ENCODE assay signal across 28 cellular contexts in the genomic region with DNA sequence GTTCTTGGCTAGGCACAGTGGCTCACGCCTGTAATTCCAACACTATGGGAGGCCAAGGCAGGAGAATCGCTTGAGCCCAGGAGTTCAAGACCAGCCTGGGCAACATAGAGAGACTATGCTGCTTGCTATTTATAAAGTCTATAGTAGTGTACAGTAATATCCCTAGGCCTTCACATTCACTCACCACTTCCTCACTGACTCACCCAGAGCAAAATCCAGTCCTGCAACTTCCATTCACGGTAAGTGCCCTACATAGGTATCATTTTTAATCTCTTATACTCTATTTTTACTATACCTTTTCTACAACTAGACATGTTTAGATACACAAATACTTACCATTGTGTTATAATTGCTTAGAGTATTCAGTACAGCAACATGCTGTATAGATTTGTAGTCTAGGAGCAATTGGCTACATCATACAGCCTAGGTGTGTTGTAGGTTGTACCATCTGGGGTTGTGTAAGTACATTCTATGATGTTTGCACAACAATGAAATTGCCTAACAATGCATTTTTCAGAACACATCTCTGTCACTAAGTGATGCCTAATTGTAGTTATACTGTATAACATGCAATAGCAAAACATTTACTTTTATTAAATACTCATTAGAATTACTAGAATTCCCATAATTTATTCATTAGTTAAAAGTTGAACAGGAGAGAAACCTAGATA. TPM values are rescaled to one million over a fixed set of nuclear protein-coding genes. Genes with fewer than 3 reads are reported as not detected.
DNase-seq lines count a peak whose midpoint lies in the region; ATAC-seq, FAIRE-seq and TF ChIP-seq lines count a peak whose summit lies in the region.
"Had no signal": no experiment of that assay in that cellular context is flagged by ENCODE, and none has a peak within 500 bp of the region (broad histone marks: within the 10 kb centered on the region; RNA-seq: fewer than 3 reads in every experiment).

No MANE protein-coding gene starts in this region.

- no peak for DNase-seq in activated CD8-positive, alpha-beta memory T cell treated with anti-CD3 and anti-CD28 coated beads, Interleukin-2, amount 10 ng/mL, durations not matched to agents 7 days and 5 days
- no peak for DNase-seq in activated CD8-positive, alpha-beta memory T cell treated with anti-CD3 and anti-CD28 coated beads, Interleukin-2, amount 50 U/mL, for 48 hours
- peak; percentile 20 for DNase-seq in MV-4-11 (lab: John Stamatoyannopoulos, UW)
- peak; percentile 94 for DNase-seq in bronchial epithelial cell (ENCODE audit: low read depth)
- DNase-seq in stimulated activated effector memory CD8-positive, alpha-beta T cell treated with anti-CD3 and anti-CD28 coated beads, Interleukin-12 subunit alpha, Interleukin-12 subunit beta, amount 100 ng/mL, for 72 hours (ENCODE audit: low spot score in 2 of 2), result no peak
- DNase-seq in NCI-H2081 (lab: John Stamatoyannopoulos, UW), result no peak
- no peak for DNase-seq in foreskin melanocyte
- DNase-seq: activated CD4-positive, alpha-beta T cell treated with anti-CD3 and anti-CD28 coated beads, Interleukin-2, amount 10 ng/mL, durations not matched to agents 24 days and 14 days; CD8-positive, alpha-beta memory T cell; cerebellar nuclear complex; DMS153; GF-D8; left lung; naive B cell; NCI-H1417; NCI-H2081 treated with DMSO at 0.1 percent for 48 hours; NCI-H446; OCI-M1; SHP77 treated with DMSO at 0.1 percent for 48 hours; T-cell; upper lobe of left lung had no signal

- no peak overlapping the region for H3K4me3 Mint-ChIP-seq in activated CD8-positive, alpha-beta memory T cell treated with anti-CD3 and anti-CD28 coated beads, Interleukin-2, amount 10 ng/mL, durations not matched to agents 7 days and 5 days
- H3K4me3 Mint-ChIP-seq in stimulated activated effector memory CD8-positive, alpha-beta T cell treated with anti-CD3 and anti-CD28 coated beads, Interleukin-12 subunit alpha, Interleukin-12 subunit beta, amount 100 ng/mL, for 72 hours, result no peak overlapping the region
- H3K4me3 Mint-ChIP-seq: activated CD4-positive, alpha-beta T cell treated with anti-CD3 and anti-CD28 coated beads, Interleukin-2, amount 10 ng/mL, durations not matched to agents 24 days and 14 days; activated naive CD8-positive, alpha-beta T cell; activated T-helper 1 cell treated with anti-CD3 and anti-CD28 coated beads, Interleukin-12 subunit alpha, Interleukin-12 subunit beta, Interleukin-2, Interleukin-4 antibody, amounts not matched to agents 30 ng/mL and 10 ng/mL and 1 ng/mL, durations not matched to agents 14 hours and 24 hours and 36 hours; CD8-positive, alpha-beta memory T cell; naive B cell; T-cell had no signal

- CTCF ChIA-PET in activated CD8-positive, alpha-beta memory T cell treated with anti-CD3 and anti-CD28 coated beads, Interleukin-2, amount 10 ng/mL, durations not matched to agents 7 days and 5 days (lab: Charles Lee), result no interaction called here

- no peaks in the 10 kb centered on the region for H3K27me3 Mint-ChIP-seq in activated CD8-positive, alpha-beta memory T cell treated with anti-CD3 and anti-CD28 coated beads, Interleukin-2, amount 10 ng/mL, durations not matched to agents 7 days and 5 days
- H3K27me3 Mint-ChIP-seq: activated CD4-positive, alpha-beta T cell treated with anti-CD3 and anti-CD28 coated beads, Interleukin-2, amount 10 ng/mL, durations not matched to agents 24 days and 14 days; activated naive CD8-positive, alpha-beta T cell; CD8-positive, alpha-beta memory T cell; naive B cell; T-cell had no signal

- H3K4me3 ChIP-seq in bronchial epithelial cell (ENCODE audit: low read depth, low read length), result no peak overlapping the region
- H3K4me3 ChIP-seq: left lung, prostate gland, upper lobe of left lung had no signal

- peaks cover 11% of the 10 kb centered on the region for H3K9me3 Mint-ChIP-seq in activated CD8-positive, alpha-beta memory T cell treated with anti-CD3 and anti-CD28 coated beads, Interleukin-2, amount 10 ng/mL, durations not matched to agents 7 days and 5 days (ENCODE audit: low read depth)
- peaks cover 11% of the 10 kb centered on the region for H3K9me3 Mint-ChIP-seq in stimulated activated effector memory CD8-positive, alpha-beta T cell treated with anti-CD3 and anti-CD28 coated beads, Interleukin-12 subunit alpha, Interleukin-12 subunit beta, amount 100 ng/mL, for 72 hours

- peak; percentile 42 for ATAC-seq in activated CD8-positive, alpha-beta memory T cell treated with anti-CD3 and anti-CD28 coated beads, Interleukin-2, amount 10 ng/mL, durations not matched to agents 7 days and 5 days
- peak; percentile 91 for ATAC-seq in stimulated activated effector memory CD8-positive, alpha-beta T cell treated with anti-CD3 and anti-CD28 coated beads, Interleukin-12 subunit alpha, Interleukin-12 subunit beta, amount 100 ng/mL, for 72 hours
- no peak for ATAC-seq in GM18505 (IDR thresholded peaks at IDR 0.05; ENCODE audit: unreplicated experiment)
- ATAC-seq: left lung, T-cell had no signal

- no peak for FAIRE-seq in bronchial epithelial cell (lab: Jason Lieb, UNC)
- FAIRE-seq: A204.1, H1, TTC549 had no signal

- H3K27me3 ChIP-seq in bronchial epithelial cell (ENCODE audit: control insufficient read depth, insufficient read depth, low read length), result no peaks in the 10 kb centered on the region
- H3K27me3 ChIP-seq: left lung, upper lobe of left lung had no signal

- no peak overlapping the region for H3K27ac Mint-ChIP-seq in activated CD8-positive, alpha-beta memory T cell treated with anti-CD3 and anti-CD28 coated beads, Interleukin-2, amount 10 ng/mL, durations not matched to agents 7 days and 5 days
- peak overlapping the region; percentile 8 for H3K27ac Mint-ChIP-seq in stimulated activated effector memory CD8-positive, alpha-beta T cell treated with anti-CD3 and anti-CD28 coated beads, Interleukin-12 subunit alpha, Interleukin-12 subunit beta, amount 100 ng/mL, for 72 hours
- H3K27ac Mint-ChIP-seq: activated CD4-positive, alpha-beta T cell treated with anti-CD3 and anti-CD28 coated beads, Interleukin-2, amount 10 ng/mL, durations not matched to agents 24 days and 14 days; activated naive CD8-positive, alpha-beta T cell; activated T-helper 1 cell treated with anti-CD3 and anti-CD28 coated beads, Interleukin-12 subunit alpha, Interleukin-12 subunit beta, Interleukin-2, Interleukin-4 antibody, amounts not matched to agents 30 ng/mL and 10 ng/mL and 1 ng/mL, durations not matched to agents 14 hours and 24 hours and 36 hours; T-cell had no signal

- no peak for TF ChIP-seq CTCF in bronchial epithelial cell (IDR thresholded peaks at IDR 0.05; ENCODE audit: insufficient read depth, low read length, severe bottlenecking)

- peaks cover 16% of the 10 kb centered on the region for H3K4me1 Mint-ChIP-seq in activated CD8-positive, alpha-beta memory T cell treated with anti-CD3 and anti-CD28 coated beads, Interleukin-2, amount 10 ng/mL, durations not matched to agents 7 days and 5 days
- H3K4me1 Mint-ChIP-seq in stimulated activated effector memory CD8-positive, alpha-beta T cell treated with anti-CD3 and anti-CD28 coated beads, Interleukin-12 subunit alpha, Interleukin-12 subunit beta, amount 100 ng/mL, for 72 hours, result peaks cover 19% of the 10 kb centered on the region

- H3K36me3 Mint-ChIP-seq in activated CD8-positive, alpha-beta memory T cell treated with anti-CD3 and anti-CD28 coated beads, Interleukin-2, amount 10 ng/mL, durations not matched to agents 7 days and 5 days, result peaks cover 50% of the 10 kb centered on the region
- H3K36me3 Mint-ChIP-seq in stimulated activated effector memory CD8-positive, alpha-beta T cell treated with anti-CD3 and anti-CD28 coated beads, Interleukin-12 subunit alpha, Interleukin-12 subunit beta, amount 100 ng/mL, for 72 hours, result peaks cover 21% of the 10 kb centered on the region

- TF ChIP-seq POLR2A in GM18505 (IDR thresholded peaks at IDR 0.05; ENCODE audit: borderline replicate concordance, extremely low read depth, insufficient read depth, insufficient read length), result no peak

- no peaks in the 10 kb centered on the region for H3K36me3 ChIP-seq in bronchial epithelial cell (ENCODE audit: control insufficient read depth, insufficient read depth, low read length)
- H3K36me3 ChIP-seq: prostate gland had no signal

RNA-seq across cellular contexts. Expression of gene DHX57, which starts 8.8 kb away (rescaled TPM):
- 10 to 100 TPM; 15.3 to 18.2 TPM for total RNA-seq in activated CD8-positive, alpha-beta memory T cell treated with anti-CD3 and anti-CD28 coated beads, Interleukin-2, amount 10 ng/mL, durations not matched to agents 7 days and 5 days
- 10.5 and 14.6 TPM in 2 replicates for total RNA-seq in bronchial epithelial cell

RNA-seq across cellular contexts. Expression of gene MORN2, which starts 8.9 kb away (rescaled TPM):
- total RNA-seq in activated CD8-positive, alpha-beta memory T cell treated with anti-CD3 and anti-CD28 coated beads, Interleukin-2, amount 10 ng/mL, durations not matched to agents 7 days and 5 days, result 1 to 10 TPM in 1 of 2 experiments, under 1 TPM in 1; 0.96 to 3.8 TPM
- total RNA-seq in bronchial epithelial cell, result 3.9 and 10.4 TPM in 2 replicates

RNA-seq across cellular contexts. Expression of gene ARHGEF33, which starts 22.8 kb away (rescaled TPM):
- 1 to 10 TPM in 1 of 2 experiments, under 1 TPM in 1; 0.59 to 1.0 TPM for total RNA-seq in activated CD8-positive, alpha-beta memory T cell treated with anti-CD3 and anti-CD28 coated beads, Interleukin-2, amount 10 ng/mL, durations not matched to agents 7 days and 5 days
- total RNA-seq in bronchial epithelial cell, result 0.26 and 0.38 TPM in 2 replicates

Comparison
In these comparisons a context has a peak if more than half of its experiments do, and no peak if none do; other contexts are left out.
1. DNase-seq: peak in MV-4-11 (single experiment) and bronchial epithelial cell (single experiment); none in activated CD8-positive, alpha-beta memory T cell treated with anti-CD3 and anti-CD28 coated beads, Interleukin-2, amount 10 ng/mL, durations not matched to agents 7 days and 5 days (single experiment), activated CD8-positive, alpha-beta memory T cell treated with anti-CD3 and anti-CD28 coated beads, Interleukin-2, amount 50 U/mL, for 48 hours (single experiment), stimulated activated effector memory CD8-positive, alpha-beta T cell treated with anti-CD3 and anti-CD28 coated beads, Interleukin-12 subunit alpha, Interleukin-12 subunit beta, amount 100 ng/mL, for 72 hours (0 of 2), NCI-H2081 (0 of 2) and foreskin melanocyte (single experiment).